In genomic region chr10:119178371-119179119, GRCh38 we compare ENCODE assay signal across 1 cellular context.
TF ChIP-seq lines count a peak whose summit lies in the region.

Gene PRDX3, minus strand, starts transcription at chr10:119178812. Its CDS starts 22 bp downstream, at chr10:119178790.

TF ChIP-seq in WTC11, 78 proteins besides CTCF, POLR2A, EP300 and RAD21 (continued from another document):
- no peak for TF ChIP-seq SMAD4 (CRISPR knock-in tag; IDR thresholded peaks at IDR 0.05)
- TF ChIP-seq MYBL2 (CRISPR knock-in tag; IDR thresholded peaks at IDR 0.05), result peak; percentile 71; the same call in 1 of the 2 replicates
- no peak for TF ChIP-seq ATF6 (CRISPR knock-in tag; IDR thresholded peaks at IDR 0.05)
